In genomic region chr15:39438795-39439577, GRCh38 we compare ENCODE assay signal across 16 cellular contexts.
DNase-seq lines count a peak whose midpoint lies in the region; ATAC-seq and TF ChIP-seq lines count a peak whose summit lies in the region.
"Had no signal": no experiment of that assay in that cellular context is flagged by ENCODE, and none has a peak within 500 bp of the region (broad histone marks: within the 10 kb centered on the region; RNA-seq: fewer than 3 reads in every experiment).

No MANE protein-coding gene starts in this region.

- peaks cover 37% of the 10 kb centered on the region for H3K4me1 Mint-ChIP-seq in nephron
- H3K4me1 Mint-ChIP-seq: activated CD4-positive, alpha-beta memory T cell treated with anti-CD3 and anti-CD28 coated beads, Interleukin-2, amount 10 ng/mL, durations not matched to agents 7 days and 5 days; activated naive CD8-positive, alpha-beta T cell treated with anti-CD3 and anti-CD28 coated beads, Interleukin-2, amount 10 ng/mL, durations not matched to agents 7 days and 5 days; CD8-positive, alpha-beta memory T cell had no signal

- H3K79me2 ChIP-seq in Loucy (ENCODE audit: insufficient read depth, low read length): no peaks in the 10 kb centered on the region

- H4K20me1 ChIP-seq in Loucy (ENCODE audit: insufficient read depth, low read length, poor library complexity, severe bottlenecking): no peaks in the 10 kb centered on the region

- peak; percentile 29 for TF ChIP-seq CTCF in Loucy (conservative IDR thresholded peaks at IDR 0.05; ENCODE audit: low read length)
- TF ChIP-seq CTCF in choroid plexus epithelial cell (conservative IDR thresholded peaks at IDR 0.05; ENCODE audit: low read depth, low read length): peak; percentile 18
- TF ChIP-seq CTCF in nephron (IDR thresholded peaks at IDR 0.05; ENCODE audit: unreplicated experiment in 3 of 3): peak in 2 of 3 experiments; percentile 17 to 23

- H3F3A ChIP-seq in Loucy (ENCODE audit: low read depth): no peaks in the 10 kb centered on the region

- no peaks in the 10 kb centered on the region for H3K9me2 ChIP-seq in Loucy (replicated peaks; ENCODE audit: low read depth, low read length)

- ATAC-seq in HG02885 (IDR thresholded peaks at IDR 0.05; ENCODE audit: poor library complexity, unreplicated experiment): no peak
- ATAC-seq in GM21717 (IDR thresholded peaks at IDR 0.05; ENCODE audit: unreplicated experiment): no peak
- ATAC-seq in HG02642 (IDR thresholded peaks at IDR 0.05; ENCODE audit: poor library complexity, unreplicated experiment): no peak
- ATAC-seq: gastrocnemius medialis; stimulated activated naive CD8-positive, alpha-beta T cell treated with anti-CD3 and anti-CD28 coated beads, Interleukin-15, amount 100 ng/mL, for 72 hours had no signal

- no peak overlapping the region for H3K4me3 ChIP-seq in Loucy (ENCODE audit: low read length, poor library complexity, severe bottlenecking)
- no peak overlapping the region for H3K4me3 ChIP-seq in choroid plexus epithelial cell (ENCODE audit: low read depth, low read length)
- H3K4me3 ChIP-seq: gastrocnemius medialis, GM23248 had no signal

- no peaks in the 10 kb centered on the region for H3K36me3 Mint-ChIP-seq in nephron (ENCODE audit: low read depth)
- H3K36me3 Mint-ChIP-seq: activated naive CD8-positive, alpha-beta T cell treated with anti-CD3 and anti-CD28 coated beads, Interleukin-2, amount 10 ng/mL, durations not matched to agents 7 days and 5 days; CD8-positive, alpha-beta memory T cell had no signal

- H3K9me3 Mint-ChIP-seq in nephron: no peaks in the 10 kb centered on the region
- H3K9me3 Mint-ChIP-seq: activated naive CD8-positive, alpha-beta T cell treated with anti-CD3 and anti-CD28 coated beads, Interleukin-2, amount 10 ng/mL, durations not matched to agents 7 days and 5 days; stimulated activated naive CD8-positive, alpha-beta T cell treated with anti-CD3 and anti-CD28 coated beads, Interleukin-15, amount 100 ng/mL, for 72 hours; T-helper 1 cell treated with Interleukin-12 subunit alpha and Interleukin-12 subunit beta and Interleukin-4 antibody, amounts not matched to agents 30 μg/mL and 1 μg/mL, for 36 hours had no signal

- peak overlapping the region; percentile 75 to 87 (median 86) for H3K27ac Mint-ChIP-seq in nephron
- H3K27ac Mint-ChIP-seq: activated CD4-positive, alpha-beta memory T cell treated with anti-CD3 and anti-CD28 coated beads, Interleukin-2, amount 10 ng/mL, durations not matched to agents 7 days and 5 days; activated naive CD8-positive, alpha-beta T cell treated with anti-CD3 and anti-CD28 coated beads, Interleukin-2, amount 10 ng/mL, durations not matched to agents 7 days and 5 days; CD8-positive, alpha-beta memory T cell; stimulated activated naive CD8-positive, alpha-beta T cell treated with anti-CD3 and anti-CD28 coated beads, Interleukin-15, amount 100 ng/mL, for 72 hours; T-helper 1 cell treated with Interleukin-12 subunit alpha and Interleukin-12 subunit beta and Interleukin-4 antibody, amounts not matched to agents 30 μg/mL and 1 μg/mL, for 36 hours had no signal

- peaks cover 18% of the 10 kb centered on the region for H3K4me1 ChIP-seq in Loucy (ENCODE audit: insufficient read depth, low read length, poor library complexity, severe bottlenecking)
- H3K4me1 ChIP-seq: gastrocnemius medialis had no signal

- DNase-seq in DMS53 (lab: John Stamatoyannopoulos, UW) (peak; percentile 65), choroid plexus epithelial cell (ENCODE audit: low read depth) (no peak)
- DNase-seq: activated CD4-positive, alpha-beta memory T cell treated with anti-CD3 and anti-CD28 coated beads, Interleukin-2, amount 10 ng/mL, durations not matched to agents 7 days and 5 days; activated naive CD8-positive, alpha-beta T cell treated with anti-CD3 and anti-CD28 coated beads, Interleukin-2, amount 10 ng/mL, durations not matched to agents 7 days and 5 days; CD8-positive, alpha-beta memory T cell; GM23248; NCI-H187; stimulated activated CD4-positive, alpha-beta T cell treated with anti-CD3 and anti-CD28 coated beads, Interleukin-4, amount 100 ng/mL, for 24 hours; stimulated activated naive CD8-positive, alpha-beta T cell treated with anti-CD3 and anti-CD28 coated beads, Interleukin-15, amount 100 ng/mL, for 72 hours had no signal

- H3K27me3 ChIP-seq in Loucy (ENCODE audit: insufficient read depth, low read length, poor library complexity, severe bottlenecking): no peaks in the 10 kb centered on the region
- H3K27me3 ChIP-seq: gastrocnemius medialis had no signal

- H3K9me3 ChIP-seq in Loucy (ENCODE audit: insufficient read depth, low read depth, low read length): no peaks in the 10 kb centered on the region
- H3K9me3 ChIP-seq: gastrocnemius medialis had no signal

- no peak overlapping the region for H3K4me3 Mint-ChIP-seq in nephron
- H3K4me3 Mint-ChIP-seq: activated CD4-positive, alpha-beta memory T cell treated with anti-CD3 and anti-CD28 coated beads, Interleukin-2, amount 10 ng/mL, durations not matched to agents 7 days and 5 days; activated naive CD8-positive, alpha-beta T cell treated with anti-CD3 and anti-CD28 coated beads, Interleukin-2, amount 10 ng/mL, durations not matched to agents 7 days and 5 days; CD8-positive, alpha-beta memory T cell; stimulated activated naive CD8-positive, alpha-beta T cell treated with anti-CD3 and anti-CD28 coated beads, Interleukin-15, amount 100 ng/mL, for 72 hours; T-helper 1 cell treated with Interleukin-12 subunit alpha and Interleukin-12 subunit beta and Interleukin-4 antibody, amounts not matched to agents 30 μg/mL and 1 μg/mL, for 36 hours had no signal

- no peak overlapping the region for H3K4me2 ChIP-seq in Loucy (ENCODE audit: low read depth, low read length, poor library complexity, severe bottlenecking)

- no peaks in the 10 kb centered on the region for H3K36me3 ChIP-seq in Loucy (ENCODE audit: insufficient read depth, low read length)
- H3K36me3 ChIP-seq: gastrocnemius medialis had no signal

- H2AFZ ChIP-seq in Loucy (ENCODE audit: low read length): no peak overlapping the region
- H2AFZ ChIP-seq: GM23248 had no signal

- no peaks in the 10 kb centered on the region for H3K27me3 Mint-ChIP-seq in nephron (ENCODE audit: low read depth)

- H3K9ac ChIP-seq in Loucy (ENCODE audit: low read depth, low read length, poor library complexity, severe bottlenecking): no peak overlapping the region
- H3K9ac ChIP-seq: GM23248 had no signal
